Comparison of ENCODE assay signal across 11 cellular contexts in the genomic region with DNA sequence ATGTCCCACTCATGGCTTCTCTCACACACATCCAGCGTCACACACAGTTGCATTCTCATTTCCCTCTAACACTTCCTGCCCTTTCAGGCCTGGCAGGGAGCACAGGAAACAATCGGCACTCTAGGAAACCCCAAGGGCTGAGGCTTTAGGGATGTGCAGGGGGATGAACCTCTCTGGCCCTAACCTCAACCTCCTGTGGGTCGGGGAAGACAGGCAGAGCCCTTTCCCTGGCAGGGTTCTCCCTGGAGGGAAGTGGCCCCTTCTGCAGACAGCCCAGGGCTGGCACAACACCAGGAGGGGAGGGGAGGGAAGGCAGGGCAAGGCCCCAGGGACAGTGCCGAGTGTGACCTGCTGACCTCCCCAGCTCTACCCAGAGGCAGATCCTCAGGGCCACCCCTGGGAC. TPM values are rescaled to one million over a fixed set of nuclear protein-coding genes. Genes with fewer than 3 reads are reported as not detected.
A peak's percentile ranks its signal among the peaks of the same experiment; 100 is the strongest.
DNase-seq lines count a peak whose midpoint lies in the region; ATAC-seq and TF ChIP-seq lines count a peak whose summit lies in the region.
"Had no signal": no experiment of that assay in that cellular context is flagged by ENCODE, and none has a peak within 500 bp of the region (broad histone marks: within the 10 kb centered on the region; RNA-seq: fewer than 3 reads in every experiment).

No MANE protein-coding gene starts in this region.

- peaks cover 9% of the 10 kb centered on the region for H3K4me1 Mint-ChIP-seq in activated CD8-positive, alpha-beta memory T cell treated with anti-CD3 and anti-CD28 coated beads, Interleukin-2, amount 10 ng/mL, durations not matched to agents 7 days and 5 days

- H3K4me3 ChIP-seq in WI38 (ENCODE audit: low read depth, low read length) (peak overlapping the region; percentile 75), thymus (ENCODE audit: low read length) (no peak overlapping the region), SJCRH30 (no peak overlapping the region)
- H3K4me3 ChIP-seq: SJSA1 had no signal

- H3K4me3 Mint-ChIP-seq in activated CD8-positive, alpha-beta memory T cell treated with anti-CD3 and anti-CD28 coated beads, Interleukin-2, amount 10 ng/mL, durations not matched to agents 7 days and 5 days, result no peak overlapping the region

- H3K27me3 ChIP-seq in thymus (ENCODE audit: control insufficient read depth, insufficient read depth) (peaks cover 24% of the 10 kb centered on the region), SJCRH30 (no peaks in the 10 kb centered on the region)
- H3K27me3 ChIP-seq: SJSA1 had no signal

- CTCF ChIA-PET in activated CD8-positive, alpha-beta memory T cell treated with anti-CD3 and anti-CD28 coated beads, Interleukin-2, amount 10 ng/mL, durations not matched to agents 7 days and 5 days (lab: Charles Lee), result no interaction called here

- no peaks in the 10 kb centered on the region for H3K9me3 ChIP-seq in thymus (ENCODE audit: control insufficient read depth)
- no peaks in the 10 kb centered on the region for H3K9me3 ChIP-seq in SJCRH30 (replicated peaks)
- H3K9me3 ChIP-seq: SJSA1 had no signal

- DNase-seq in activated CD8-positive, alpha-beta memory T cell treated with anti-CD3 and anti-CD28 coated beads, Interleukin-2, amount 10 ng/mL, durations not matched to agents 7 days and 5 days, result no peak
- no peak for DNase-seq in activated CD8-positive, alpha-beta memory T cell treated with anti-CD3 and anti-CD28 coated beads, Interleukin-2, amount 50 U/mL, for 4 hours
- DNase-seq in kidney tubule cell (ENCODE audit: low spot score) (peak; percentile 22), NCI-H1694 (lab: John Stamatoyannopoulos, UW) (no peak), SJCRH30 (no peak)

- H3K36me3 ChIP-seq in thymus (ENCODE audit: control insufficient read depth, insufficient read depth), result no peaks in the 10 kb centered on the region
- no peaks in the 10 kb centered on the region for H3K36me3 ChIP-seq in SJCRH30

- no peaks in the 10 kb centered on the region for H3K9me3 Mint-ChIP-seq in activated CD8-positive, alpha-beta memory T cell treated with anti-CD3 and anti-CD28 coated beads, Interleukin-2, amount 10 ng/mL, durations not matched to agents 7 days and 5 days (ENCODE audit: low read depth)

- ATAC-seq in activated CD8-positive, alpha-beta memory T cell treated with anti-CD3 and anti-CD28 coated beads, Interleukin-2, amount 10 ng/mL, durations not matched to agents 7 days and 5 days, result no peak
- no peak for ATAC-seq in GM19324 (IDR thresholded peaks at IDR 0.05; ENCODE audit: low FRiP score, unreplicated experiment)

- H3K27ac ChIP-seq in thymus (ENCODE audit: low read depth) (peak overlapping the region; percentile 31), SJCRH30 (no peak overlapping the region)
- H3K27ac ChIP-seq: C4-2B, SJSA1 had no signal

- H3K27ac Mint-ChIP-seq in activated CD8-positive, alpha-beta memory T cell treated with anti-CD3 and anti-CD28 coated beads, Interleukin-2, amount 10 ng/mL, durations not matched to agents 7 days and 5 days, result peak overlapping the region; percentile 7

- no peak for TF ChIP-seq CTCF in WI38 (IDR thresholded peaks at IDR 0.05; ENCODE audit: low read depth, low read length)

- peaks cover 4% of the 10 kb centered on the region for H3K4me1 ChIP-seq in thymus (ENCODE audit: control insufficient read depth, insufficient read depth, low read length)
- H3K4me1 ChIP-seq in SJCRH30, result peaks cover 36% of the 10 kb centered on the region

- WGBS in thymus, result 5% methylated on average over 4 of the region's 4 CpGs

- H3K27me3 Mint-ChIP-seq in activated CD8-positive, alpha-beta memory T cell treated with anti-CD3 and anti-CD28 coated beads, Interleukin-2, amount 10 ng/mL, durations not matched to agents 7 days and 5 days, result peaks cover 25% of the 10 kb centered on the region

- H3K36me3 Mint-ChIP-seq in activated CD8-positive, alpha-beta memory T cell treated with anti-CD3 and anti-CD28 coated beads, Interleukin-2, amount 10 ng/mL, durations not matched to agents 7 days and 5 days, result no peaks in the 10 kb centered on the region

RNA-seq across cellular contexts. Expression of a gene that starts 2.7 kb away (rescaled TPM):
- total RNA-seq in activated CD8-positive, alpha-beta memory T cell treated with anti-CD3 and anti-CD28 coated beads, Interleukin-2, amount 10 ng/mL, durations not matched to agents 7 days and 5 days, result under 1 TPM in 1 of 2 experiments, not detected in 1; 0.16 TPM
- 13.6 TPM for polyA plus RNA-seq in thymus
- 8.4 and 8.8 TPM in 2 replicates for total RNA-seq in SJCRH30 (2014; rRNA removed; shearing (Covaris generic))
- total RNA-seq: mononuclear cell had no signal

RNA-seq across cellular contexts. Expression of a gene that starts 18.5 kb away (rescaled TPM):
- total RNA-seq in activated CD8-positive, alpha-beta memory T cell treated with anti-CD3 and anti-CD28 coated beads, Interleukin-2, amount 10 ng/mL, durations not matched to agents 7 days and 5 days, result not detected
- polyA plus RNA-seq in thymus, result 0.52 TPM
- 0.15 TPM in 1 of 2 replicates, not detected in the other for total RNA-seq in SJCRH30 (2014; rRNA removed; shearing (Covaris generic))
- total RNA-seq: mononuclear cell, SJSA1 had no signal

RNA-seq across cellular contexts. Expression of a gene that starts 26.0 kb away (rescaled TPM):
- 1,000 to 10,000 TPM; 1,163 to 1,382 TPM for total RNA-seq in activated CD8-positive, alpha-beta memory T cell treated with anti-CD3 and anti-CD28 coated beads, Interleukin-2, amount 10 ng/mL, durations not matched to agents 7 days and 5 days
- polyA plus RNA-seq in thymus, result 1,878 TPM
- total RNA-seq in SJCRH30 (2014; rRNA removed; shearing (Covaris generic)), result 2,010 and 2,016 TPM in 2 replicates

RNA-seq across cellular contexts. Expression of a gene that starts 42.0 kb away (rescaled TPM):
- total RNA-seq in activated CD8-positive, alpha-beta memory T cell treated with anti-CD3 and anti-CD28 coated beads, Interleukin-2, amount 10 ng/mL, durations not matched to agents 7 days and 5 days, result 10 to 100 TPM; 15.4 to 16.0 TPM
- 8.4 TPM for polyA plus RNA-seq in thymus
- 10.5 and 10.9 TPM in 2 replicates for total RNA-seq in SJCRH30 (2014; rRNA removed; shearing (Covaris generic))
